In the genomic region with DNA sequence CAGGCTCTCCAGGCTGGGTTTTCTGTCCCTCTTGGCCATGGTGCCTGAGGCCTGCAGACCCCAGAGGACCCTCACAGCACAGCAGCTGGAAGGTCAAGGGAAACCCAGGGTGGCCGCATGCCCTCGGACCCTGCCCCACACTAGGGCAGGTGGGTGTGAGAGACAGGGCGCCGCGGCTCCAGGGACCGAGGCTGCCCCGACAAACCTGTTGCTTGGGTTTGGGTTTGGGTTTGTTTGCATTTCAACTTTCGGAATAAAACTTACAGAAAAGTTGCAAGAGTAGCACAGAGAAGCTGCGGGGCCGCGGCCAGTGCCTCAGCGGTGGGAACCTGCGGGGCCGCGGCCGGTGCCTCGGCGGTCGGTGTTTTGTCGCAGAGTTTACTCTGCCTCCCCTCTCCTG, we compare ENCODE assay signal across 1 cellular context.
TF ChIP-seq lines count a peak whose summit lies in the region.

No MANE protein-coding gene starts in this region.

TF ChIP-seq in HepG2, 621 proteins besides CTCF, POLR2A, EP300 and RAD21:
- TF ChIP-seq RBFOX2 (IDR thresholded peaks at IDR 0.05; ENCODE audit: low read depth, low read length) (peak; percentile 62), GFI1 (CRISPR knock-in tag; IDR thresholded peaks at IDR 0.05; ENCODE audit: borderline replicate concordance) (no peak)
TF ChIP-seq in HepG2: peak in this region for 1.
